18 cellular contexts compared by ENCODE assay signal in the genomic region with DNA sequence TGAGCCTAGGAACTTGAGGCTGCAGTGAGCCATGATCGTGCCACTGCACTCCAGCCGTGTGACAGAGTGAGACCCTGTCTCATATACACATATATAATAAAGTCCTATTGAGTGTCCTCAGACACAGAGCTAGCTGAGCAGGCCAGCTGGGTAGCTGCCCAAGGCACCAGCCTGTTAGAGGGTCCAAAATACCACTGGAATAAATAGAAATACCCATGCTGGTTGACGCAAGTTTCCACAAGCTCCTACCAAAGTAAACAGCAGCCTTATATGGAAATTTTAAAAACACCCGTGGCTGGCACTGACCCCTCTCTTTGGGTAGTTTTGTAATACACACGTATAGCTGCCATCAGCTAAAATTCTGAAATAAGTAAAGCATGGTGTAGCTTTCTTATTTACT.
"Had no signal": no experiment of that assay in that cellular context is flagged by ENCODE, and none has a peak within 500 bp of the region (broad histone marks: within the 10 kb centered on the region; RNA-seq: fewer than 3 reads in every experiment).

No MANE protein-coding gene starts in this region.

- H3K27me3 Mint-ChIP-seq: activated CD4-positive, alpha-beta T cell treated with anti-CD3 and anti-CD28 coated beads, Interleukin-2, amount 10 ng/mL, durations not matched to agents 7 days and 5 days; central memory CD8-positive, alpha-beta T cell had no signal

- H3K4me3 Mint-ChIP-seq: activated CD4-positive, alpha-beta T cell treated with anti-CD3 and anti-CD28 coated beads, Interleukin-2, amount 10 ng/mL, durations not matched to agents 7 days and 5 days; activated naive CD4-positive, alpha-beta T cell treated with anti-CD3 and anti-CD28 coated beads for 36 hours; activated T-cell treated with anti-CD3 and anti-CD28 coated beads, Interleukin-2, amount 50 U/mL, for 4 hours; central memory CD8-positive, alpha-beta T cell; stimulated activated naive B cell treated with anti-CD40 and anti-IgM and Interleukin-4, amounts not matched to agents 10 μg/mL and 1 μg/mL and 100 μg/mL, for 72 hours had no signal

- ATAC-seq: activated CD4-positive, CD25-positive, alpha-beta regulatory T cell treated with anti-CD3 and anti-CD28 coated beads, Interleukin-2, amount 50 U/mL, for 24 hours; activated T-cell treated with anti-CD3 and anti-CD28 coated beads, Interleukin-2, amount 50 U/mL, for 4 hours; esophagus mucosa; left colon; psoas muscle; stimulated activated naive B cell treated with anti-CD40 and anti-IgM and Interleukin-4, amounts not matched to agents 10 μg/mL and 1 μg/mL and 100 μg/mL, for 72 hours had no signal

- FAIRE-seq: islet of Langerhans had no signal

- H3K27ac ChIP-seq: brain microvascular endothelial cell, colonic mucosa, hepatocyte, psoas muscle had no signal

- H3K9me3 ChIP-seq: colonic mucosa, psoas muscle had no signal

- H3K9me3 Mint-ChIP-seq: activated CD4-positive, alpha-beta T cell treated with anti-CD3 and anti-CD28 coated beads, Interleukin-2, amount 10 ng/mL, durations not matched to agents 7 days and 5 days; activated naive CD4-positive, alpha-beta T cell treated with anti-CD3 and anti-CD28 coated beads for 36 hours; activated T-cell treated with anti-CD3 and anti-CD28 coated beads, Interleukin-2, amount 50 U/mL, for 4 hours; central memory CD8-positive, alpha-beta T cell had no signal

- H3K4me1 Mint-ChIP-seq: central memory CD8-positive, alpha-beta T cell had no signal

- H3K4me3 ChIP-seq: colonic mucosa, hepatocyte, psoas muscle had no signal

- H2AFZ ChIP-seq: hepatocyte had no signal

- H3K36me3 ChIP-seq: brain microvascular endothelial cell, colonic mucosa had no signal

- DNase-seq: activated CD4-positive, alpha-beta T cell treated with anti-CD3 and anti-CD28 coated beads, Interleukin-2, amount 10 ng/mL, durations not matched to agents 7 days and 5 days; activated CD8-positive, alpha-beta memory T cell treated with anti-CD3 and anti-CD28 coated beads, Interleukin-2, amount 50 U/mL, for 4 hours; activated naive CD4-positive, alpha-beta T cell treated with anti-CD3 and anti-CD28 coated beads for 36 hours; activated T-cell treated with anti-CD3 and anti-CD28 coated beads, Interleukin-2, amount 50 U/mL, for 4 hours; brain microvascular endothelial cell; colonic mucosa; left colon; mammary epithelial cell; occipital lobe; psoas muscle; stimulated activated naive B cell treated with anti-CD40 and anti-IgM and Interleukin-4, amounts not matched to agents 10 μg/mL and 1 μg/mL and 100 μg/mL, for 72 hours; T-helper 1 cell; T-helper 9 cell had no signal

- H3K27ac Mint-ChIP-seq: activated CD4-positive, alpha-beta T cell treated with anti-CD3 and anti-CD28 coated beads, Interleukin-2, amount 10 ng/mL, durations not matched to agents 7 days and 5 days; activated naive CD4-positive, alpha-beta T cell treated with anti-CD3 and anti-CD28 coated beads for 36 hours; stimulated activated naive B cell treated with anti-CD40 and anti-IgM and Interleukin-4, amounts not matched to agents 10 μg/mL and 1 μg/mL and 100 μg/mL, for 72 hours had no signal

- H3K4me2 ChIP-seq: hepatocyte had no signal

- H3K4me1 ChIP-seq: colonic mucosa, psoas muscle had no signal

- H3K27me3 ChIP-seq: brain microvascular endothelial cell, colonic mucosa, hepatocyte had no signal

- H3K79me2 ChIP-seq: hepatocyte had no signal
